16 cellular contexts compared by ENCODE assay signal in genomic region chr20:53789913-53790675, GRCh38.
A peak's percentile ranks its signal among the peaks of the same experiment; 100 is the strongest.
DNase-seq lines count a peak whose midpoint lies in the region; ATAC-seq lines count a peak whose summit lies in the region.
"Had no signal": no experiment of that assay in that cellular context is flagged by ENCODE, and none has a peak within 500 bp of the region (broad histone marks: within the 10 kb centered on the region; RNA-seq: fewer than 3 reads in every experiment).

No MANE protein-coding gene starts in this region.

- no peak overlapping the region for H4K8ac ChIP-seq in mesendoderm (ENCODE audit: low read depth, low read length)

- H3K79me2 ChIP-seq in ACC112 (ENCODE audit: control insufficient read depth, insufficient read depth, low read length, unreplicated experiment) (no peaks in the 10 kb centered on the region), mesendoderm (ENCODE audit: control insufficient read depth, insufficient read depth, low read length) (no peaks in the 10 kb centered on the region)

- no peaks in the 10 kb centered on the region for H3K79me1 ChIP-seq in mesendoderm (ENCODE audit: low read length)

- H2BK5ac ChIP-seq in mesendoderm (ENCODE audit: low read length), result no peak overlapping the region

- H3K9ac ChIP-seq in HUES48 (ENCODE audit: low read depth, low read length), result no peak overlapping the region; the same call in 1 of the 2 replicates
- H3K9ac ChIP-seq in adipocyte (ENCODE audit: low read length), result peak overlapping the region; percentile 26
- no peak overlapping the region for H3K9ac ChIP-seq in mesendoderm (ENCODE audit: low read length)

- WGBS in mesendoderm (ENCODE audit: extremely low coverage, insufficient coverage, low lambda C conversion rate), result no CpG with 5 or more reads among the region's 12 CpGs

- no peaks in the 10 kb centered on the region for H3K9me3 ChIP-seq in HUES48 (ENCODE audit: control insufficient read depth, insufficient read depth, low read length)
- no peaks in the 10 kb centered on the region for H3K9me3 ChIP-seq in adipocyte (ENCODE audit: control insufficient read depth, low read length)
- H3K9me3 ChIP-seq: MG63, tibial nerve had no signal

- H3K4me3 ChIP-seq in ACC112 (ENCODE audit: low read depth, low read length), result no peak overlapping the region
- no peak overlapping the region for H3K4me3 ChIP-seq in HUES48 (ENCODE audit: low read depth, low read length)
- no peak overlapping the region for H3K4me3 ChIP-seq in adipocyte (ENCODE audit: low read length)
- H3K4me3 ChIP-seq in mesendoderm (ENCODE audit: low read length), result no peak overlapping the region
- H3K4me3 ChIP-seq: body of pancreas, MG63, tibial nerve had no signal

- H3K23ac ChIP-seq in mesendoderm (ENCODE audit: low read length), result no peak overlapping the region

- DNase-seq in adipocyte (ENCODE audit: low read depth), result no peak
- no peak for DNase-seq in mesendoderm
- DNase-seq in activated CD8-positive, alpha-beta memory T cell treated with anti-CD3 and anti-CD28 coated beads, Interleukin-2, amount 50 U/mL, for 4 hours, result no peak
- DNase-seq in NCI-H1417 (lab: John Stamatoyannopoulos, UW), result no peak
- DNase-seq: AML-193; body of pancreas; DMS79; effector CD8-positive, alpha-beta T cell; NCI-H2107; stimulated activated CD4-positive, alpha-beta T cell treated with anti-CD3 and anti-CD28 coated beads, Interleukin-15, amount 100 ng/mL, for 24 hours had no signal

- no peak overlapping the region for H4K5ac ChIP-seq in mesendoderm (ENCODE audit: low read length)

- peak overlapping the region; percentile 60 for H3K18ac ChIP-seq in mesendoderm (ENCODE audit: low read length)

- H3K36me3 ChIP-seq in ACC112 (ENCODE audit: insufficient read depth, low read length) (no peaks in the 10 kb centered on the region), HUES48 (ENCODE audit: control insufficient read depth, insufficient read depth, low read length) (no peaks in the 10 kb centered on the region), adipocyte (ENCODE audit: control insufficient read depth, insufficient read depth, low read length, severe bottlenecking) (no peaks in the 10 kb centered on the region), mesendoderm (ENCODE audit: control insufficient read depth, insufficient read depth, low read length) (no peaks in the 10 kb centered on the region)
- H3K36me3 ChIP-seq: MG63, tibial nerve had no signal

- H3K4me1 ChIP-seq in ACC112 (ENCODE audit: control insufficient read depth, insufficient read depth, low read length, unreplicated experiment), result peaks cover 17% of the 10 kb centered on the region
- peaks cover 34% of the 10 kb centered on the region for H3K4me1 ChIP-seq in HUES48 (ENCODE audit: control insufficient read depth, insufficient read depth, low read length)
- H3K4me1 ChIP-seq in adipocyte (ENCODE audit: control insufficient read depth, insufficient read depth, low read length), result peaks cover 23% of the 10 kb centered on the region
- H3K4me1 ChIP-seq in mesendoderm (ENCODE audit: control insufficient read depth, low read depth, low read length), result peaks cover 2% of the 10 kb centered on the region

- H2BK120ac ChIP-seq in mesendoderm (ENCODE audit: low read depth, low read length), result no peak overlapping the region

- peak overlapping the region; percentile 63 for H2AFZ ChIP-seq in ACC112 (ENCODE audit: low read length, unreplicated experiment)

- no peak overlapping the region for H2BK15ac ChIP-seq in mesendoderm (replicated peaks; ENCODE audit: low read depth)

- no peak overlapping the region for H2AK5ac ChIP-seq in mesendoderm (ENCODE audit: low read length)

- no peak overlapping the region for H3K4me2 ChIP-seq in mesendoderm (ENCODE audit: low read length)

- H3K56ac ChIP-seq in mesendoderm (ENCODE audit: low read length), result no peak overlapping the region

- no peak for ATAC-seq in HG02763 (IDR thresholded peaks at IDR 0.05; ENCODE audit: unreplicated experiment)
- no peak for ATAC-seq in GM18858 (IDR thresholded peaks at IDR 0.05; ENCODE audit: unreplicated experiment)
- ATAC-seq: body of pancreas had no signal

- H3K4ac ChIP-seq in mesendoderm (ENCODE audit: low read depth, low read length), result no peak overlapping the region

- peak overlapping the region; percentile 68 for H3K27ac ChIP-seq in ACC112 (ENCODE audit: low read depth, low read length)
- H3K27ac ChIP-seq in HUES48 (ENCODE audit: low read depth, low read length), result peak overlapping the region; percentile 70
- H3K27ac ChIP-seq in mesendoderm (ENCODE audit: low read depth, low read length), result peak overlapping the region; percentile 22
- H3K27ac ChIP-seq: body of pancreas, tibial nerve had no signal

- H3K27me3 ChIP-seq in ACC112 (ENCODE audit: insufficient read depth, low read length) (no peaks in the 10 kb centered on the region), HUES48 (ENCODE audit: control insufficient read depth, insufficient read depth, low read length) (no peaks in the 10 kb centered on the region), adipocyte (replicated peaks; ENCODE audit: control insufficient read depth, insufficient read depth, low read length) (no peaks in the 10 kb centered on the region), mesendoderm (ENCODE audit: insufficient read depth, low read length, poor library complexity) (no peaks in the 10 kb centered on the region)
- H3K27me3 ChIP-seq: body of pancreas, MG63, tibial nerve had no signal
